ENCODE assay signal across 1 cellular context in the genomic region with DNA sequence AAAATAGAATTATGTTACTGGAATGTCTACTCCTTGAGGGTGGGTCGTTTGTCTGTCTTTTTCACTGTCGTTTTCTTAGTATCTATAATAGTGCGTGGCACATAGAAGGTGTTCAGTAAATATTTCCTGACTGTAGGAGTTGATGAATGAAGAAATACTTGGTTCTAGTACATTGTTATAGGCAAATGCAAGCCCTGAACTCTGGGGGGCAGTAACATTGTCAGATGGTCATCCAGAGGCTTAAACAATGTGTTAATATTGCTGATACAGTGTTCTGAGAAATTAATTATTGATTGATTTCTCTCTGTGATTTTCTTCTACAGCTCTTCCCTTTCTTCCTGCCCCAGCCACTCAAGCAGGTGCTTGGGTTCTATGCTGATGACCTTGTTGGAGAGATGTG.
TF ChIP-seq lines count a peak whose summit lies in the region.

No MANE protein-coding gene starts in this region.

TF ChIP-seq in H1, 55 proteins besides CTCF, POLR2A, EP300 and RAD21:
- TF ChIP-seq EZH2 (IDR thresholded peaks at IDR 0.05; ENCODE audit: low read depth, low read length, severe bottlenecking) (no peak), TEAD4 (IDR thresholded peaks at IDR 0.05; ENCODE audit: low read depth, low read length) (no peak), EGR1 (IDR thresholded peaks at IDR 0.05; ENCODE audit: borderline replicate concordance, low read depth, low read length) (no peak), HDAC2 (IDR thresholded peaks at IDR 0.05; ENCODE audit: borderline replicate concordance in 1 of 2, low read depth in 2 of 2, low read length in 2 of 2) (no peak), CREB1 (IDR thresholded peaks at IDR 0.05) (no peak), SUZ12 (IDR thresholded peaks at IDR 0.05; ENCODE audit: low read length) (no peak), BCL11A (IDR thresholded peaks at IDR 0.05; ENCODE audit: low read depth in 2 of 2, low read length in 2 of 2) (no peak), JUND (IDR thresholded peaks at IDR 0.05; ENCODE audit: low read length) (no peak), JUN (IDR thresholded peaks at IDR 0.05; ENCODE audit: low read depth, low read length) (no peak), RNF2 (IDR thresholded peaks at IDR 0.05; ENCODE audit: borderline replicate concordance, low read depth, low read length, missing control alignments, poor library complexity, severe bottlenecking) (no peak), NRF1 (IDR thresholded peaks at IDR 0.05; ENCODE audit: low read depth, low read length) (no peak), FOSL1 (IDR thresholded peaks at IDR 0.05; ENCODE audit: insufficient read depth, low read depth, low read length) (no peak)
TF ChIP-seq in H1: peak in this region for 0.
